In genomic region chr12:56007148-56007891, GRCh38 we compare ENCODE assay signal across 8 cellular contexts. TPM values are rescaled to one million over a fixed set of nuclear protein-coding genes. Genes with fewer than 3 reads are reported as not detected.
DNase-seq lines count a peak whose midpoint lies in the region; ATAC-seq, FAIRE-seq and TF ChIP-seq lines count a peak whose summit lies in the region.

No MANE protein-coding gene starts in this region.

- H3K36me3 ChIP-seq in bronchial epithelial cell (ENCODE audit: control insufficient read depth, insufficient read depth, low read length) = peaks cover 5% of the 10 kb centered on the region

- ATAC-seq in HG02981 (IDR thresholded peaks at IDR 0.05; ENCODE audit: unreplicated experiment) (peak; percentile 60), HG03095 (IDR thresholded peaks at IDR 0.05; ENCODE audit: unreplicated experiment) (no peak)

- TF ChIP-seq CTCF in GM13976 (IDR thresholded peaks at IDR 0.05; ENCODE audit: borderline replicate concordance, control extremely low read depth, extremely low read depth, insufficient read depth, missing control alignments) = no peak
- no peak for TF ChIP-seq CTCF in WI38 (IDR thresholded peaks at IDR 0.05; ENCODE audit: low read depth, low read length)
- no peak for TF ChIP-seq CTCF in bronchial epithelial cell (IDR thresholded peaks at IDR 0.05; ENCODE audit: insufficient read depth, low read length, severe bottlenecking)

- H3K27ac ChIP-seq in skin epidermis = peak overlapping the region; percentile 65 to 97 (median 91)

- DNase-seq in GM13976 (ENCODE audit: low spot score) (peak; percentile 94), NCI-H2196 (lab: John Stamatoyannopoulos, UW; ENCODE audit: unreplicated experiment) (peak; percentile 89), bronchial epithelial cell (ENCODE audit: low read depth) (peak; percentile 73), iPS-NIHi7 (ENCODE audit: extremely low spot score) (peak; percentile 95)

- H3K27me3 ChIP-seq in bronchial epithelial cell (ENCODE audit: control insufficient read depth, insufficient read depth, low read length) = no peaks in the 10 kb centered on the region

- H3K4me3 ChIP-seq in WI38 (ENCODE audit: low read depth, low read length) = peak overlapping the region; percentile 61
- peak overlapping the region; percentile 66 for H3K4me3 ChIP-seq in bronchial epithelial cell (ENCODE audit: low read depth, low read length)
- peak overlapping the region; percentile 67 to 95 (median 83) for H3K4me3 ChIP-seq in skin epidermis

- no peak for FAIRE-seq in bronchial epithelial cell (lab: Jason Lieb, UNC)

- in situ Hi-C loops in GM13976 (cut with MboI; ENCODE audit: low sequenced_read_pairs, unreplicated experiment) = no loop called here

RNA-seq across cellular contexts. Expression of gene SUOX, which starts 10.2 kb away (rescaled TPM):
- 2.1 and 3.6 TPM in 2 replicates for total RNA-seq in bronchial epithelial cell

RNA-seq across cellular contexts. Expression of gene IKZF4, which starts 13.5 kb away (rescaled TPM):
- total RNA-seq in bronchial epithelial cell = 0.26 and 0.64 TPM in 2 replicates

RNA-seq across cellular contexts. Expression of gene RAB5B, which starts 33.4 kb away (rescaled TPM):
- total RNA-seq in bronchial epithelial cell = 30.8 and 48.8 TPM in 2 replicates

RNA-seq across cellular contexts. Expression of gene RPS26, which starts 34.4 kb away (rescaled TPM):
- total RNA-seq in bronchial epithelial cell = 32.8 and 201 TPM in 2 replicates

RNA-seq across cellular contexts. Expression of gene CDK2, which starts 40.7 kb away (rescaled TPM):
- 5.2 and 6.8 TPM in 2 replicates for total RNA-seq in bronchial epithelial cell
